In genomic region chr17:31497994-31498826, GRCh38 we compare ENCODE assay signal across 20 cellular contexts.
DNase-seq lines count a peak whose midpoint lies in the region; ATAC-seq, FAIRE-seq and TF ChIP-seq lines count a peak whose summit lies in the region.
"Had no signal": no experiment of that assay in that cellular context is flagged by ENCODE, and none has a peak within 500 bp of the region (broad histone marks: within the 10 kb centered on the region; RNA-seq: fewer than 3 reads in every experiment).

No MANE protein-coding gene starts in this region.

- no peak for TF ChIP-seq CTCF in CD4-positive, alpha-beta T cell (IDR thresholded peaks at IDR 0.05)
- TF ChIP-seq CTCF in H1 (IDR thresholded peaks at IDR 0.05; ENCODE audit: control extremely low read depth in 1 of 3, insufficient read depth in 1 of 3, low read depth in 1 of 3, low read length in 3 of 3) (no peak), mesothelial cell of epicardium (IDR thresholded peaks at IDR 0.05; ENCODE audit: unreplicated experiment) (no peak)

- H2AFZ ChIP-seq in H1 (ENCODE audit: low read length) (no peak overlapping the region), neuronal stem cell (ENCODE audit: low read length) (no peak overlapping the region)

- H4K8ac ChIP-seq in H1 (ENCODE audit: extremely low read depth, insufficient read depth, low read length) (no peak overlapping the region), neuronal stem cell (ENCODE audit: low read depth, low read length) (no peak overlapping the region)

- H3K79me1 ChIP-seq in H1 (ENCODE audit: low read depth, low read length): peaks cover 12% of the 10 kb centered on the region
- peaks cover 2% of the 10 kb centered on the region for H3K79me1 ChIP-seq in neuronal stem cell (ENCODE audit: low read depth, low read length)

- no peaks in the 10 kb centered on the region for H3K27me3 Mint-ChIP-seq in CD4-positive, alpha-beta T cell
- no peaks in the 10 kb centered on the region for H3K27me3 Mint-ChIP-seq in mesothelial cell of epicardium (ENCODE audit: low read depth)

- no peak overlapping the region; the same call in 1 of the 2 replicates for H2BK20ac ChIP-seq in H1 (ENCODE audit: low read length)

- peak overlapping the region; percentile 39 for H4K91ac ChIP-seq in H1 (replicated peaks; ENCODE audit: insufficient read length, low read length)
- no peak overlapping the region for H4K91ac ChIP-seq in neuronal stem cell (ENCODE audit: low read depth, low read length, poor library complexity)

- H3K14ac ChIP-seq in H1 (ENCODE audit: insufficient read length) (no peak overlapping the region), neuronal stem cell (ENCODE audit: low read length) (no peak overlapping the region)

- H2AK5ac ChIP-seq in H1 (ENCODE audit: low read depth, low read length) (0 out of 2 replicates have a peak overlapping the region, but pooled peaks have one; percentile 39), neuronal stem cell (ENCODE audit: low read depth, low read length) (peak overlapping the region; percentile 15)

- H2BK5ac ChIP-seq in H1 (ENCODE audit: low read depth, low read length) (peak overlapping the region; percentile 52; the same call in 1 of the 2 replicates), neuronal stem cell (ENCODE audit: low read length) (peak overlapping the region; percentile 22)

- H3K27ac Mint-ChIP-seq in CD4-positive, alpha-beta T cell: peak overlapping the region; percentile 63
- no peak overlapping the region for H3K27ac Mint-ChIP-seq in mesothelial cell of epicardium

- no peaks in the 10 kb centered on the region for H3K27me3 ChIP-seq in CD4-positive, alpha-beta T cell (ENCODE audit: control insufficient read depth, insufficient read depth, low read length)
- H3K27me3 ChIP-seq in H1 (replicated peaks in 1 of 4; ENCODE audit: control insufficient read depth in 3 of 4, extremely low read depth in 1 of 4, insufficient read depth in 3 of 4, low read length in 3 of 4) (no peaks in the 10 kb centered on the region), neuronal stem cell (ENCODE audit: control insufficient read depth in 3 of 3, insufficient read depth in 3 of 3, low read depth in 1 of 3, low read length in 3 of 3) (peaks cover 0 to 40% (median 0%) of the 10 kb centered on the region in 3 experiments)
- H3K27me3 ChIP-seq: right atrium auricular region, uterus had no signal

- H3K4me2 ChIP-seq in H1 (ENCODE audit: insufficient read depth in 1 of 2, low read depth in 2 of 2, low read length in 2 of 2) (no peak overlapping the region; a peak in 1 of 4 replicates), neuronal stem cell (ENCODE audit: insufficient read depth, low read length, poor library complexity, severe bottlenecking) (no peak overlapping the region)

- H3K9me3 ChIP-seq in CD4-positive, alpha-beta T cell (ENCODE audit: control insufficient read depth, low read length): no peaks in the 10 kb centered on the region
- H3K9me3 ChIP-seq in H1 (ENCODE audit: insufficient read depth in 2 of 2, low read depth in 1 of 2, low read length in 1 of 2): no peaks in the 10 kb centered on the region
- H3K9me3 ChIP-seq in neuronal stem cell (replicated peaks in 1 of 2; ENCODE audit: control insufficient read depth in 2 of 2, insufficient read depth in 1 of 2, low read depth in 1 of 2, low read length in 2 of 2): no peaks in the 10 kb centered on the region
- H3K9me3 ChIP-seq: right atrium auricular region, uterus had no signal

- H3K36me3 ChIP-seq in H1 (ENCODE audit: control insufficient read depth in 2 of 4, insufficient read depth in 4 of 4, low read length in 3 of 4) (no peaks in the 10 kb centered on the region), neuronal stem cell (replicated peaks in 1 of 2; ENCODE audit: control insufficient read depth in 2 of 2, insufficient read depth in 2 of 2, low read length in 2 of 2) (no peaks in the 10 kb centered on the region)
- H3K36me3 ChIP-seq: right atrium auricular region, uterus had no signal

- H2BK12ac ChIP-seq in H1 (ENCODE audit: low read depth, low read length) (peak overlapping the region; percentile 68; the same call in 1 of the 2 replicates), neuronal stem cell (ENCODE audit: low read length) (no peak overlapping the region)

- H3K4ac ChIP-seq in H1 (replicated peaks; ENCODE audit: insufficient read length, low read depth, low read length) (peak overlapping the region; percentile 61), neuronal stem cell (ENCODE audit: low read length) (peak overlapping the region; percentile 6)

- no peak for TF ChIP-seq RAD21 in H1 (IDR thresholded peaks at IDR 0.05 in 1 of 2, conservative IDR thresholded peaks at IDR 0.05 in 1 of 2; ENCODE audit: low read depth in 2 of 2, low read length in 2 of 2)

- intact Hi-C loops in CD4-positive, alpha-beta T cell (cut with DNase I, micrococcal nuclease): no loop called here

- peak overlapping the region; percentile 97; the same call in 1 of the 2 replicates for H2BK15ac ChIP-seq in H1 (ENCODE audit: low read length)
- no peak overlapping the region for H2BK15ac ChIP-seq in neuronal stem cell (ENCODE audit: low read length)

- WGBS in H1 (ENCODE audit: extremely low coverage in 1 of 2, insufficient coverage in 1 of 2, insufficient read length in 1 of 2, insufficient replicate concordance in 2 of 2, low coverage in 1 of 2, low lambda C conversion rate in 2 of 2, missing lambda C conversion rate in 1 of 2), 2 experiments: 83% methylated on average over 10 of the region's 10 CpGs; no CpG with 5 or more reads in 1 of the 2 experiments
- no CpG with 5 or more reads among the region's 10 CpGs for WGBS in neuronal stem cell (ENCODE audit: extremely low coverage in 2 of 2, insufficient read length in 2 of 2, insufficient replicate concordance in 1 of 2), 2 donors

- no peak overlapping the region for H3K27ac ChIP-seq in CD4-positive, alpha-beta T cell (ENCODE audit: low read depth, low read length)
- no peak overlapping the region for H3K27ac ChIP-seq in H1 (ENCODE audit: low read depth, low read length)
- H3K27ac ChIP-seq in neuronal stem cell (replicated peaks; ENCODE audit: low read length): no peak overlapping the region
- H3K27ac ChIP-seq: right atrium auricular region, uterus had no signal

- no peaks in the 10 kb centered on the region for H3K36me3 Mint-ChIP-seq in CD4-positive, alpha-beta T cell (ENCODE audit: low read depth)
- H3K36me3 Mint-ChIP-seq in mesothelial cell of epicardium: no peaks in the 10 kb centered on the region

- no peak overlapping the region for H4K5ac ChIP-seq in H1 (ENCODE audit: insufficient read length, low read depth, low read length)

- peaks cover 5 to 16% of the 10 kb centered on the region in 2 experiments for H4K20me1 ChIP-seq in H1 (replicated peaks in 1 of 2; ENCODE audit: control insufficient read depth in 1 of 2, insufficient read depth in 2 of 2, low read length in 2 of 2)

- peaks cover 12 to 42% (median 24%) of the 10 kb centered on the region in 4 experiments for H3K4me1 ChIP-seq in H1 (replicated peaks in 1 of 4; ENCODE audit: control insufficient read depth in 3 of 4, insufficient read depth in 4 of 4, low read length in 3 of 4)
- peaks cover 5 to 17% of the 10 kb centered on the region in 2 donors for H3K4me1 ChIP-seq in neuronal stem cell (ENCODE audit: control insufficient read depth in 2 of 2, insufficient read depth in 1 of 2, low read depth in 1 of 2, low read length in 2 of 2)
- H3K4me1 ChIP-seq: uterus had no signal

- H3K18ac ChIP-seq in H1 (ENCODE audit: extremely low read depth, low read length) (peak overlapping the region; percentile 87), neuronal stem cell (ENCODE audit: low read length) (peak overlapping the region; percentile 27)

- no peak overlapping the region for H3K23ac ChIP-seq in H1 (ENCODE audit: insufficient read length)
- peak overlapping the region; percentile 10 for H3K23ac ChIP-seq in neuronal stem cell (ENCODE audit: low read depth, low read length, poor library complexity)

- H3K4me3 Mint-ChIP-seq in CD4-positive, alpha-beta T cell: no peak overlapping the region
- no peak overlapping the region for H3K4me3 Mint-ChIP-seq in mesothelial cell of epicardium

- TF ChIP-seq POLR2A in H1 (IDR thresholded peaks at IDR 0.05; ENCODE audit: control extremely low read depth in 1 of 2, low read depth in 2 of 2, low read length in 2 of 2): no peak

- peaks cover 57% of the 10 kb centered on the region for H3K4me1 Mint-ChIP-seq in CD4-positive, alpha-beta T cell (ENCODE audit: low read depth)
- peaks cover 28% of the 10 kb centered on the region for H3K4me1 Mint-ChIP-seq in mesothelial cell of epicardium

- H3K9me3 Mint-ChIP-seq in CD4-positive, alpha-beta T cell: no peaks in the 10 kb centered on the region
- no peaks in the 10 kb centered on the region for H3K9me3 Mint-ChIP-seq in mesothelial cell of epicardium

- H2BK120ac ChIP-seq in H1 (replicated peaks; ENCODE audit: low read depth, low read length): no peak overlapping the region
- no peak overlapping the region for H2BK120ac ChIP-seq in neuronal stem cell (ENCODE audit: low read depth, low read length)

- H3K9ac ChIP-seq in H1 (replicated peaks in 1 of 4; ENCODE audit: extremely low read depth in 1 of 4, low read depth in 3 of 4, low read length in 3 of 4) (no peak overlapping the region), neuronal stem cell (ENCODE audit: low read depth, low read length, poor library complexity) (no peak overlapping the region)

- no peak for DNase-seq in CD4-positive, alpha-beta T cell
- DNase-seq in OCI-M1 (lab: John Stamatoyannopoulos, UW) (peak; percentile 26), H1 (ENCODE audit: low read depth in 1 of 2, low spot score in 2 of 2) (no peak), neuronal stem cell (ENCODE audit: low spot score) (no peak), mesothelial cell of epicardium (ENCODE audit: low spot score in 2 of 2, unreplicated experiment in 2 of 2) (no peak), HPDE6-E6E7 (ENCODE audit: extremely low spot score) (no peak)
- DNase-seq in stimulated activated CD4-positive, alpha-beta T cell treated with anti-CD3 and anti-CD28 coated beads, Interleukin-12 subunit alpha, Interleukin-12 subunit beta, amount 100 ng/mL, for 4 hours: no peak
- no peak for DNase-seq in activated effector memory CD4-positive, alpha-beta T cell treated with anti-CD3 and anti-CD28 coated beads, Interleukin-2, amount 50 U/mL, for 16 hours
- DNase-seq: activated CD4-positive, CD25-positive, alpha-beta regulatory T cell; activated effector memory CD4-positive, alpha-beta T cell treated with Interleukin-2 at 50 U/mL for 16 hours; anterior cingulate cortex; islet precursor cell; midbrain; NCI-H2029 treated with DMSO at 0.1 percent for 48 hours; NCI-H510A; occipital lobe; uterus had no signal

- no peak for TF ChIP-seq EP300 in H1 (IDR thresholded peaks at IDR 0.05; ENCODE audit: borderline replicate concordance in 1 of 2, low read depth in 2 of 2, low read length in 2 of 2)

- no peak overlapping the region for H3K56ac ChIP-seq in H1 (replicated peaks; ENCODE audit: insufficient read length, low read depth, low read length)

- no peak for FAIRE-seq in H1 (lab: Jason Lieb, UNC)
- FAIRE-seq: H54 had no signal

- CTCF ChIA-PET in CD4-positive, alpha-beta T cell (lab: Charles Lee): interaction anchor here (1.6 kb wide), 1 partner anchor 11 kb away, joined by 6 read pairs; no protein-coding TSS in a partner anchor
- CTCF ChIA-PET in H1 (lab: Charles Lee; ENCODE audit: partially characterized antibody): interaction anchor here (0.6 to 4.6 kb wide), 10 partner anchors 11 to 543 kb away, joined by 3 to 33 read pairs (median 4); no protein-coding TSS in a partner anchor

- H3K23me2 ChIP-seq in H1 (ENCODE audit: low read depth, low read length): no peaks in the 10 kb centered on the region

- H3K4me3 ChIP-seq in H1 (ENCODE audit: extremely low read depth in 1 of 4, insufficient read depth in 2 of 4, low read depth in 3 of 4, low read length in 4 of 4) (no peak overlapping the region), neuronal stem cell (ENCODE audit: low read length in 2 of 2) (no peak overlapping the region)
- H3K4me3 ChIP-seq: right atrium auricular region, uterus had no signal

- peaks cover 0 to 65% of the 10 kb centered on the region in 2 experiments; a peak in 2 of 4 replicates for H3K79me2 ChIP-seq in H1 (ENCODE audit: control insufficient read depth in 1 of 2, insufficient read depth in 2 of 2, low read length in 2 of 2)

- ATAC-seq in CD4-positive, alpha-beta T cell (ENCODE audit: poor library complexity): no peak
- ATAC-seq: Right ventricle myocardium inferior had no signal

- POLR2A ChIA-PET in CD4-positive, alpha-beta T cell (lab: Charles Lee): interaction anchor here (1.0 to 10.4 kb wide), 3 partner anchors 10 to 12 kb away, joined by 4 to 106 read pairs (median 8); no protein-coding TSS in a partner anchor
- POLR2A ChIA-PET in H1 (lab: Charles Lee; ENCODE audit: partially characterized antibody): interaction anchor here (0.8 to 4.0 kb wide), 5 partner anchors 9 to 73 kb away, joined by 3 to 36 read pairs (median 3); no protein-coding TSS in a partner anchor
